Comparison of ENCODE assay signal across 20 cellular contexts in the genomic region with DNA sequence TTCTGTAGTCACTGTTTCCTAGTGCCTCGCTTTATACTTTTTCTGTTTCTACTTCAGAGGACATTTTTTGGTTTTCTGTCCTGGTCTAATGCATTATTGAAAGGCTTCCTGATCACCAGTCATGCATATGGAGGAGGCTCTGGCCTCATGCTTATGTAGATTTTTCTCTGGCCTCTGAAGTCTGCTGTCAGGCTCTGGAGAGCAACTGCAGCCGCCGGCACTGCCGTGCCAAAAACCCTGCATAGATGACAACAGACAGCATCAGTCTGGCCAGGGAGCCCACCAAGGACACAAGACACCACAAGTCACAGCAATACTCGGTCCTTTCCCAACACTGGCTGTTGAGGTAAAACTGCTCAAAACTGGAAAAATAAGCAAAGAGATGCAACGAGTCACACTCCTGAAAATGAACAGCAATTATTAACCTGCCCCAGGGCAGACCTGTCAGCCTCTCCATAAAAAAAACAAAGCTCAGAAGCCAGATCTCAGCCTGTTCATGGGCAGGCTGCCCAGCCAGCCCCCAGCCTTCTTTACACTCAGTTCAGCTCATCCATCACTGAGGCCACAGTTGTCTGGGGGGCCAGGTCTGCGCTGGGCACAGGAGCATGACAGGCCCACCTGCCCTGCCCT.
"Had no signal": no experiment of that assay in that cellular context is flagged by ENCODE, and none has a peak within 500 bp of the region (broad histone marks: within the 10 kb centered on the region; RNA-seq: fewer than 3 reads in every experiment).

No MANE protein-coding gene starts in this region.

- H3K9me3 ChIP-seq: colonic mucosa, gastrocnemius medialis, tibial artery, uterus had no signal

- H3K4me1 ChIP-seq: colonic mucosa, gastrocnemius medialis, parathyroid adenoma, tibial artery, uterus had no signal

- H3K27me3 ChIP-seq: colonic mucosa, gastrocnemius medialis, uterus had no signal

- H3K36me3 Mint-ChIP-seq: activated CD8-positive, alpha-beta memory T cell treated with anti-CD3 and anti-CD28 coated beads, Interleukin-2, amount 10 ng/mL, durations not matched to agents 7 days and 5 days; activated naive CD8-positive, alpha-beta T cell treated with anti-CD3 and anti-CD28 coated beads, Interleukin-2, amount 10 ng/mL, durations not matched to agents 7 days and 5 days; naive thymus-derived CD8-positive, alpha-beta T cell had no signal

- H3K4me3 Mint-ChIP-seq: activated B cell treated with CpG ODN at 0.5 μM for 24 hours; activated CD4-positive, alpha-beta memory T cell treated with anti-CD3 and anti-CD28 coated beads, Interleukin-2, amount 10 ng/mL, durations not matched to agents 7 days and 5 days; activated CD8-positive, alpha-beta memory T cell treated with anti-CD3 and anti-CD28 coated beads, Interleukin-2, amount 10 ng/mL, durations not matched to agents 7 days and 5 days; activated naive CD8-positive, alpha-beta T cell treated with anti-CD3 and anti-CD28 coated beads, Interleukin-2, amount 10 ng/mL, durations not matched to agents 7 days and 5 days; central memory CD8-positive, alpha-beta T cell; naive thymus-derived CD8-positive, alpha-beta T cell; T-helper 2 cell treated with Interferon-gamma antibody and Interleukin-4, amounts not matched to agents 5 μg/mL and 100 μg/mL, for 36 hours had no signal

- H3K4me3 ChIP-seq: colonic mucosa, gastrocnemius medialis, tibial artery, uterus had no signal

- H3K27ac ChIP-seq: colonic mucosa, gastrocnemius medialis, parathyroid adenoma, tibial artery, uterus had no signal

- H3K27ac Mint-ChIP-seq: activated B cell treated with CpG ODN at 0.5 μM for 24 hours; activated CD4-positive, alpha-beta memory T cell treated with anti-CD3 and anti-CD28 coated beads, Interleukin-2, amount 10 ng/mL, durations not matched to agents 7 days and 5 days; activated CD8-positive, alpha-beta memory T cell treated with anti-CD3 and anti-CD28 coated beads, Interleukin-2, amount 10 ng/mL, durations not matched to agents 7 days and 5 days; activated naive CD8-positive, alpha-beta T cell treated with anti-CD3 and anti-CD28 coated beads, Interleukin-2, amount 10 ng/mL, durations not matched to agents 7 days and 5 days; activated T-helper 2 cell treated with anti-CD3 and anti-CD28 coated beads, Interferon-gamma antibody, Interleukin-2, Interleukin-4, amounts not matched to agents 10 μg/mL and 5 μg/mL and 100 μg/mL, durations not matched to agents 14 hours and 24 hours and 36 hours; naive thymus-derived CD8-positive, alpha-beta T cell; T-helper 2 cell treated with Interferon-gamma antibody and Interleukin-4, amounts not matched to agents 5 μg/mL and 100 μg/mL, for 36 hours had no signal

- DNase-seq: activated B cell treated with CpG ODN at 0.5 μM for 24 hours; activated CD4-positive, alpha-beta memory T cell treated with anti-CD3 and anti-CD28 coated beads, Interleukin-2, amount 10 ng/mL, durations not matched to agents 7 days and 5 days; activated CD4-positive, alpha-beta T cell treated with anti-CD3 and anti-CD28 coated beads for 48 hours; activated CD8-positive, alpha-beta memory T cell treated with anti-CD3 and anti-CD28 coated beads, Interleukin-2, amount 10 ng/mL, durations not matched to agents 7 days and 5 days; activated naive CD4-positive, alpha-beta T cell treated with Interleukin-2 at 50 U/mL for 16 hours; activated naive CD8-positive, alpha-beta T cell treated with anti-CD3 and anti-CD28 coated beads, Interleukin-2, amount 10 ng/mL, durations not matched to agents 7 days and 5 days; activated T-cell treated with anti-CD3 and anti-CD28 coated beads, Interleukin-2, amount 50 U/mL, for 1 hour; amygdala; colonic mucosa; gastrocnemius medialis; mesenchymal stem cell; naive thymus-derived CD8-positive, alpha-beta T cell; stimulated activated CD8-positive, alpha-beta memory T cell treated with anti-CD3 and anti-CD28 coated beads, Interleukin-4, amount 100 ng/mL, for 48 hours; stimulated activated naive CD4-positive, alpha-beta T cell; tibial artery; uterus had no signal

- H3K9me3 Mint-ChIP-seq: activated CD4-positive, alpha-beta memory T cell treated with anti-CD3 and anti-CD28 coated beads, Interleukin-2, amount 10 ng/mL, durations not matched to agents 7 days and 5 days; activated naive CD8-positive, alpha-beta T cell treated with anti-CD3 and anti-CD28 coated beads, Interleukin-2, amount 10 ng/mL, durations not matched to agents 7 days and 5 days; activated T-helper 2 cell treated with anti-CD3 and anti-CD28 coated beads, Interferon-gamma antibody, Interleukin-2, Interleukin-4, amounts not matched to agents 10 μg/mL and 5 μg/mL and 100 μg/mL, durations not matched to agents 14 hours and 24 hours and 36 hours; central memory CD8-positive, alpha-beta T cell; T-helper 2 cell treated with Interferon-gamma antibody and Interleukin-4, amounts not matched to agents 5 μg/mL and 100 μg/mL, for 36 hours had no signal

- ATAC-seq: activated CD8-positive, alpha-beta memory T cell treated with anti-CD3 and anti-CD28 coated beads, Interleukin-2, amount 10 ng/mL, durations not matched to agents 7 days and 5 days; gastrocnemius medialis; naive thymus-derived CD8-positive, alpha-beta T cell had no signal

- H3K36me3 ChIP-seq: colonic mucosa, gastrocnemius medialis, tibial artery, uterus had no signal

- H3K4me1 Mint-ChIP-seq: activated B cell treated with CpG ODN at 0.5 μM for 24 hours; activated CD4-positive, alpha-beta memory T cell treated with anti-CD3 and anti-CD28 coated beads, Interleukin-2, amount 10 ng/mL, durations not matched to agents 7 days and 5 days; activated CD8-positive, alpha-beta memory T cell treated with anti-CD3 and anti-CD28 coated beads, Interleukin-2, amount 10 ng/mL, durations not matched to agents 7 days and 5 days; activated naive CD8-positive, alpha-beta T cell treated with anti-CD3 and anti-CD28 coated beads, Interleukin-2, amount 10 ng/mL, durations not matched to agents 7 days and 5 days; central memory CD8-positive, alpha-beta T cell; naive thymus-derived CD8-positive, alpha-beta T cell had no signal

- H3K27me3 Mint-ChIP-seq: activated CD8-positive, alpha-beta memory T cell treated with anti-CD3 and anti-CD28 coated beads, Interleukin-2, amount 10 ng/mL, durations not matched to agents 7 days and 5 days; activated naive CD8-positive, alpha-beta T cell treated with anti-CD3 and anti-CD28 coated beads, Interleukin-2, amount 10 ng/mL, durations not matched to agents 7 days and 5 days had no signal
